In genomic region chr6:132512638-132513632, GRCh38 we compare ENCODE assay signal across 8 cellular contexts. TPM values are rescaled to one million over a fixed set of nuclear protein-coding genes. Genes with fewer than 3 reads are reported as not detected.
DNase-seq lines count a peak whose midpoint lies in the region; ATAC-seq and TF ChIP-seq lines count a peak whose summit lies in the region.

STX7 (minus strand) TSS chr6:132513116; CDS start chr6:132503530, 9,586 bp downstream.

- TF ChIP-seq CTCF in GM13977 (IDR thresholded peaks at IDR 0.05; ENCODE audit: extremely low read depth, insufficient read depth, missing control alignments): no peak
- TF ChIP-seq CTCF in heart right ventricle (IDR thresholded peaks at IDR 0.05): peak in 1 of 9 donors; percentile 17
- TF ChIP-seq CTCF in type B pancreatic cell (conservative IDR thresholded peaks at IDR 0.05): no peak

- H3K36me3 ChIP-seq in heart right ventricle: peaks cover 0 to 7% (median 0%) of the 10 kb centered on the region in 9 donors

- H3K36me3 Mint-ChIP-seq in T-helper 1 cell treated with Interleukin-12 subunit alpha and Interleukin-12 subunit beta and Interleukin-4 antibody, amounts not matched to agents 30 μg/mL and 1 μg/mL, for 36 hours (ENCODE audit: low read depth): peaks cover 2% of the 10 kb centered on the region
- H3K36me3 Mint-ChIP-seq in type B pancreatic cell: peaks cover 6% of the 10 kb centered on the region

- peaks cover 25% of the 10 kb centered on the region for H3K27me3 Mint-ChIP-seq in T-helper 1 cell treated with Interleukin-12 subunit alpha and Interleukin-12 subunit beta and Interleukin-4 antibody, amounts not matched to agents 30 μg/mL and 1 μg/mL, for 36 hours (ENCODE audit: low read depth)
- peaks cover 9% of the 10 kb centered on the region for H3K27me3 Mint-ChIP-seq in type B pancreatic cell

- peaks cover 20% of the 10 kb centered on the region for H3K4me1 Mint-ChIP-seq in T-helper 1 cell treated with Interleukin-12 subunit alpha and Interleukin-12 subunit beta and Interleukin-4 antibody, amounts not matched to agents 30 μg/mL and 1 μg/mL, for 36 hours (ENCODE audit: low read depth)
- peaks cover 18% of the 10 kb centered on the region for H3K4me1 Mint-ChIP-seq in type B pancreatic cell (ENCODE audit: unreplicated experiment)

- intact Hi-C loops in heart right ventricle (cut with DNase I): loop anchor here in 3 of 10 donors (5.0 to 10.0 kb wide), 2 partner anchors 282 to 299 kb away; partner anchors contain the start of genes SLC18B1 (in 2 of the 3) and RPS12 (in 1 of the 3)
- intact Hi-C loops in posterior cingulate gyrus (cut with DNase I): loop anchor here (10.0 kb wide), 1 partner anchor 52 kb away; no protein-coding TSS in a partner anchor

- no peaks in the 10 kb centered on the region for H3K9me3 Mint-ChIP-seq in T-helper 1 cell treated with Interleukin-12 subunit alpha and Interleukin-12 subunit beta and Interleukin-4 antibody, amounts not matched to agents 30 μg/mL and 1 μg/mL, for 36 hours
- no peaks in the 10 kb centered on the region for H3K9me3 Mint-ChIP-seq in type B pancreatic cell

- 1% methylated on average over 66 to 67 of the region's 67 CpGs for WGBS in heart right ventricle, 2 donors

- in situ Hi-C loops in GM13977 (cut with MboI; ENCODE audit: low pct_unique_long_range_greater_than_20kb, low sequenced_read_pairs, unreplicated experiment): no loop called here

- H3K4me3 ChIP-seq in heart right ventricle: peak within 1 kb of the TSS; percentile 53 to 87 (median 78)

- peak within 1 kb of the TSS; percentile 98 for H3K4me3 Mint-ChIP-seq in T-helper 1 cell treated with Interleukin-12 subunit alpha and Interleukin-12 subunit beta and Interleukin-4 antibody, amounts not matched to agents 30 μg/mL and 1 μg/mL, for 36 hours
- H3K4me3 Mint-ChIP-seq in type B pancreatic cell: peak within 1 kb of the TSS; percentile 94

- peak within 1 kb of the TSS; percentile 92 for H3K27ac Mint-ChIP-seq in T-helper 1 cell treated with Interleukin-12 subunit alpha and Interleukin-12 subunit beta and Interleukin-4 antibody, amounts not matched to agents 30 μg/mL and 1 μg/mL, for 36 hours
- peak within 1 kb of the TSS; percentile 98 for H3K27ac Mint-ChIP-seq in type B pancreatic cell

- no peaks in the 10 kb centered on the region for H3K27me3 ChIP-seq in heart right ventricle

- peak within 1 kb of the TSS; percentile 59 to 95 (median 84) for H3K27ac ChIP-seq in heart right ventricle

- DNase-seq in GM13977 (ENCODE audit: low spot score) (peak; percentile 91), NCI-H146 treated with DMSO at 0.1 percent for 48 hours (lab: John Stamatoyannopoulos, UW; ENCODE audit: unreplicated experiment) (peak; percentile 94), amniotic stem cell (lab: John Stamatoyannopoulos, UW) (peak; percentile 72), heart right ventricle (peak; percentile 90 to 92), posterior cingulate gyrus (peak; percentile 90 to 99 (median 94)), type B pancreatic cell (ENCODE audit: extremely low spot score, unreplicated experiment) (peak; percentile 93)

- peaks cover 0 to 58% (median 30%) of the 10 kb centered on the region in 9 donors for H3K4me1 ChIP-seq in heart right ventricle

- ATAC-seq in HG02840 (IDR thresholded peaks at IDR 0.05; ENCODE audit: low FRiP score, unreplicated experiment): peak; percentile 95
- ATAC-seq in heart right ventricle: peak; percentile 98 to 99 (median 99)

- no peaks in the 10 kb centered on the region for H3K9me3 ChIP-seq in heart right ventricle

RNA-seq across cellular contexts. Expression of gene STX7, which starts in this region (rescaled TPM):
- total RNA-seq in heart right ventricle (10 to 100 TPM; 50.4 to 71.4 (median 61.3) TPM), type B pancreatic cell (ENCODE audit: low replicate concordance) (36.6 and 50.2 TPM in 2 replicates)
- 10 to 100 TPM in 1 of 2 donors, 1 to 10 TPM in 1; 6.4 to 11.9 TPM for polyA plus RNA-seq in heart right ventricle

Comparison
In these comparisons a context has a peak if more than half of its experiments do, and no peak if none do; other contexts are left out.
1. Peak in every context shown above with its lines: DNase-seq, ATAC-seq, H3K4me3 ChIP-seq and H3K27ac ChIP-seq.